ENCODE assay signal across 8 cellular contexts in genomic region chr2:147910990-147911473, GRCh38.
DNase-seq lines count a peak whose midpoint lies in the region; ATAC-seq and TF ChIP-seq lines count a peak whose summit lies in the region.

No MANE protein-coding gene starts in this region.

- peak; percentile 57 for TF ChIP-seq CTCF in LNCAP (IDR thresholded peaks at IDR 0.05)
- TF ChIP-seq CTCF in brain microvascular endothelial cell (IDR thresholded peaks at IDR 0.05; ENCODE audit: low read depth, low read length, missing control alignments), result peak; percentile 67
- peak; percentile 73 for TF ChIP-seq CTCF in thoracic aorta (IDR thresholded peaks at IDR 0.05)

- H3K27me3 ChIP-seq in brain microvascular endothelial cell (replicated peaks) (no peaks in the 10 kb centered on the region), thoracic aorta (replicated peaks; ENCODE audit: insufficient read depth) (no peaks in the 10 kb centered on the region)

- H3K36me3 ChIP-seq in brain microvascular endothelial cell (replicated peaks) (no peaks in the 10 kb centered on the region), thoracic aorta (peaks cover under 1% of the 10 kb centered on the region)

- H3K27ac ChIP-seq in brain microvascular endothelial cell (no peak overlapping the region), thoracic aorta (no peak overlapping the region)

- no peaks in the 10 kb centered on the region for H3K9me3 ChIP-seq in thoracic aorta

- ATAC-seq in left colon, result peak; percentile 52
- ATAC-seq in thoracic aorta (ENCODE audit: insufficient number of reproducible peaks, low FRiP score, low read depth), result no peak
- ATAC-seq in GM19452 (IDR thresholded peaks at IDR 0.05; ENCODE audit: unreplicated experiment), result no peak

- H3K4me3 ChIP-seq in brain microvascular endothelial cell (ENCODE audit: low read depth, low read length) (no peak overlapping the region), thoracic aorta (no peak overlapping the region)

- peak; percentile 25 for DNase-seq in stimulated activated CD4-positive, alpha-beta T cell treated with anti-CD3 and anti-CD28 coated beads, Interleukin-15, amount 100 ng/mL, for 24 hours
- no peak for DNase-seq in stimulated activated CD4-positive, alpha-beta T cell treated with anti-CD3 and anti-CD28 coated beads, Interleukin-1b, Interleukin-23, amount 100 ng/mL, for 48 hours
- DNase-seq in RKO (ENCODE audit: low spot score) (peak; percentile 75), brain microvascular endothelial cell (peak; percentile 54), left colon (no peak), thoracic aorta (ENCODE audit: low spot score) (no peak)

- in situ Hi-C loops in brain microvascular endothelial cell (cut with HindIII; ENCODE audit: low pct_ligation_motif_present, low sequenced_read_pairs), result no loop called here

- intact Hi-C loops in left colon (cut with DNase I, micrococcal nuclease), result loop anchor here in 1 of 2 donors (10.0 kb wide), 3 partner anchors 826 to 1176 kb away; no protein-coding TSS in a partner anchor

- peaks cover 0 to 5% of the 10 kb centered on the region in 2 donors for H3K4me1 ChIP-seq in thoracic aorta (ENCODE audit: control insufficient read depth in 1 of 2, low read depth in 2 of 2)

Comparison
In these comparisons a context has a peak if more than half of its experiments do, and no peak if none do; other contexts are left out.
1. DNase-seq: peak in stimulated activated CD4-positive, alpha-beta T cell treated with anti-CD3 and anti-CD28 coated beads, Interleukin-15, amount 100 ng/mL, for 24 hours (single experiment), RKO (single experiment) and brain microvascular endothelial cell (single experiment); none in stimulated activated CD4-positive, alpha-beta T cell treated with anti-CD3 and anti-CD28 coated beads, Interleukin-1b, Interleukin-23, amount 100 ng/mL, for 48 hours (single experiment), left colon (0 of 2) and thoracic aorta (single experiment).
2. Peak in every context shown above with its lines, with median percentiles within 50 percentile points of each other: CTCF ChIP-seq.